In the genomic region with DNA sequence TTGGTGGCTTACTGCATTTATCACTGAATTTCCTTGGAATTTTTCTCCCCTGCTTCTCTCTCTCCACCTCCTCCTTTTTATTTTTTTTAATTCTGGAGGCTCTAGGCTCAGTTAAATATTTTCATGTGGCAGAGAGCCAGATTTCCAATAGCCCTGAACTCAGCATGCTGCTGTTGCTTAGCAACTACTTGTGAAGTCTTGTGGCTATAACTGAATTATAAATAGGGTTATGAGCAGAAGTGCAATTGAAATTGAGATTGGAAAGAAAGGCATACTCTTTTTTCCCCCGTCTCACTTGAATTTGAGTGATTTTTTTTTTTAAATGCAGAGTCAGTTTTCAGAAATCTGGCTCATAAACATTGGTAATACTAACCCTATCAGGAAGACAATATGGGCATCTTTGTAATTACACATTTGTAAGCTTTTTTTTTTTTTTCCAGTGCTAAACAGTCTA, we compare ENCODE assay signal across 8 cellular contexts. TPM values are rescaled to one million over a fixed set of nuclear protein-coding genes. Genes with fewer than 3 reads are reported as not detected.
DNase-seq lines count a peak whose midpoint lies in the region; ATAC-seq, FAIRE-seq and TF ChIP-seq lines count a peak whose summit lies in the region.

No MANE protein-coding gene starts in this region.

- H3K36me3 ChIP-seq in endothelial cell of umbilical vein (ENCODE audit: control insufficient read depth in 2 of 2, extremely low read depth in 1 of 2, insufficient read depth in 2 of 2, low read length in 2 of 2) (no peaks in the 10 kb centered on the region), testis (ENCODE audit: low read depth, missing control alignments) (no peaks in the 10 kb centered on the region)

- no peak overlapping the region for H2AFZ ChIP-seq in endothelial cell of umbilical vein (ENCODE audit: low read depth, low read length)

- H3K9me3 Mint-ChIP-seq in naive thymus-derived CD8-positive, alpha-beta T cell: peaks cover 0 to 5% (median 0%) of the 10 kb centered on the region in 9 donors

- peaks cover 20 to 86% (median 65%) of the 10 kb centered on the region in 4 donors for H3K4me1 Mint-ChIP-seq in naive thymus-derived CD8-positive, alpha-beta T cell

- H3K4me1 ChIP-seq in endothelial cell of umbilical vein (ENCODE audit: control insufficient read depth, extremely low read depth, insufficient read depth, low read length) (peaks cover 16% of the 10 kb centered on the region), testis (no peaks in the 10 kb centered on the region)

- no peak for TF ChIP-seq CTCF in endothelial cell of umbilical vein (IDR thresholded peaks at IDR 0.05; ENCODE audit: extremely low read depth in 1 of 2, insufficient read depth in 1 of 2, low read depth in 1 of 2, low read length in 2 of 2)
- no peak for TF ChIP-seq CTCF in lower leg skin (IDR thresholded peaks at IDR 0.05)
- TF ChIP-seq CTCF in testis (IDR thresholded peaks at IDR 0.05): no peak

- H3K9me1 ChIP-seq in endothelial cell of umbilical vein (replicated peaks; ENCODE audit: control insufficient read depth, extremely low read depth, insufficient read depth, low read length): no peaks in the 10 kb centered on the region

- TF ChIP-seq POLR2A in endothelial cell of umbilical vein (IDR thresholded peaks at IDR 0.05; ENCODE audit: low read depth, low read length) (no peak), lower leg skin (IDR thresholded peaks at IDR 0.05) (no peak), testis (IDR thresholded peaks at IDR 0.05) (no peak)

- dilution Hi-C loops in endothelial cell of umbilical vein (cut with MboI; ENCODE audit: extremely low pct_ligation_motif_present, low sequenced_read_pairs): no loop called here

- CTCF ChIA-PET in endothelial cell of umbilical vein (lab: Charles Lee): interaction anchor here (1.6 to 2.3 kb wide), 3 partner anchors 15 to 38 kb away, joined by 4 to 9 read pairs (median 6); partner anchors contain the start of gene ATF7IP

- BruUV-seq in endothelial cell of umbilical vein (replicated peaks; lab: Mats Ljungman, UMichigan): no TSS peak

- peaks cover 6 to 17% (median 10%) of the 10 kb centered on the region in 3 donors for H3K36me3 Mint-ChIP-seq in naive thymus-derived CD8-positive, alpha-beta T cell

- H3K27ac Mint-ChIP-seq in naive thymus-derived CD8-positive, alpha-beta T cell: peak overlapping the region; percentile 65 to 99 (median 92)

- H3K4me3 ChIP-seq in endothelial cell of umbilical vein (replicated peaks in 1 of 3; ENCODE audit: insufficient read depth in 1 of 3, low read depth in 1 of 3, low read length in 3 of 3): no peak overlapping the region
- no peak overlapping the region for H3K4me3 ChIP-seq in lower leg skin (ENCODE audit: low read depth, poor library complexity, severe bottlenecking)
- H3K4me3 ChIP-seq in testis: no peak overlapping the region

- intact Hi-C loops in endothelial cell of umbilical vein (cut with micrococcal nuclease) (loop anchor here (2.0 to 5.0 kb wide), 2 partner anchors 13 to 36 kb away; partner anchors contain the start of gene ATF7IP), lower leg skin (cut with DNase I; ENCODE audit: low total_unique reads) (no loop called here), testis (cut with DNase I; ENCODE audit: low total_unique reads) (no loop called here)

- H4K20me1 ChIP-seq in endothelial cell of umbilical vein (replicated peaks; ENCODE audit: control insufficient read depth, extremely low read depth, insufficient read depth, low read length): peaks cover 4% of the 10 kb centered on the region

- H3K79me2 ChIP-seq in endothelial cell of umbilical vein (ENCODE audit: control insufficient read depth, insufficient read depth, low read length): peaks cover 78% of the 10 kb centered on the region

- H3K27me3 Mint-ChIP-seq in naive thymus-derived CD8-positive, alpha-beta T cell: no peaks in the 10 kb centered on the region

- ATAC-seq in GM19372 (IDR thresholded peaks at IDR 0.05; ENCODE audit: low read depth, unreplicated experiment): peak; percentile 53
- ATAC-seq in naive thymus-derived CD8-positive, alpha-beta T cell: peak; percentile 67 to 75

- H3K4me3 Mint-ChIP-seq in naive thymus-derived CD8-positive, alpha-beta T cell: peak overlapping the region in 9 of 10 donors; percentile 46 to 81 (median 69)

- H3K27me3 ChIP-seq in endothelial cell of umbilical vein (ENCODE audit: control insufficient read depth in 2 of 2, insufficient read depth in 2 of 2, low read length in 2 of 2): no peaks in the 10 kb centered on the region
- H3K27me3 ChIP-seq in testis: no peaks in the 10 kb centered on the region

- FAIRE-seq in endothelial cell of umbilical vein (lab: Jason Lieb, UNC): peak; percentile 70

- no peak overlapping the region for H3K9ac ChIP-seq in endothelial cell of umbilical vein (replicated peaks; ENCODE audit: extremely low read depth, insufficient read depth, low read length)

- H3K9me3 ChIP-seq in endothelial cell of umbilical vein (replicated peaks; ENCODE audit: control insufficient read depth, insufficient read depth, low read length): no peaks in the 10 kb centered on the region
- H3K9me3 ChIP-seq in testis: no peaks in the 10 kb centered on the region

- WGBS in lower leg skin, 2 donors: 19 to 20% methylated on average over 1 of the region's 1 CpG
- WGBS in testis, 2 donors: 46 to 72% methylated on average over 1 of the region's 1 CpG

- POLR2A ChIA-PET in endothelial cell of umbilical vein (lab: Charles Lee): no interaction called here
- POLR2A ChIA-PET in naive thymus-derived CD8-positive, alpha-beta T cell (lab: Charles Lee): interaction anchor here (2.7 kb wide), 1 partner anchor 8 kb away, joined by 9 read pairs; no protein-coding TSS in a partner anchor

- H3K27ac ChIP-seq in endothelial cell of umbilical vein (ENCODE audit: insufficient read depth, low read depth, low read length): no peak overlapping the region
- peak overlapping the region in 1 of 2 donors; percentile 5 for H3K27ac ChIP-seq in testis

- DNase-seq in CD1c-positive myeloid dendritic cell (ENCODE audit: extremely low spot score): peak; percentile 33
- DNase-seq in M059J (ENCODE audit: low read depth): peak; percentile 90
- peak; percentile 73 for DNase-seq in SK-N-DZ (ENCODE audit: low spot score)
- peak; percentile 77 for DNase-seq in endothelial cell of umbilical vein (ENCODE audit: low read depth, low spot score)
- DNase-seq in naive thymus-derived CD8-positive, alpha-beta T cell: peak in 4 of 10 donors; percentile 30 to 59 (median 56)
- no peak for DNase-seq in lower leg skin (ENCODE audit: low spot score in 2 of 2)
- DNase-seq in testis: no peak

- H3K4me2 ChIP-seq in endothelial cell of umbilical vein (ENCODE audit: insufficient read depth, low read length): no peak overlapping the region

TF ChIP-seq in endothelial cell of umbilical vein, 7 proteins besides CTCF, POLR2A, EP300 and RAD21:
- TF ChIP-seq GATA2 (IDR thresholded peaks at IDR 0.05; ENCODE audit: insufficient read depth, insufficient read length, low read depth, low read length) (no peak), JUN (IDR thresholded peaks at IDR 0.05; ENCODE audit: borderline replicate concordance, insufficient read depth, insufficient read length, low read depth) (no peak), MYC (IDR thresholded peaks at IDR 0.05; ENCODE audit: low read depth, low read length) (no peak), FOS (IDR thresholded peaks at IDR 0.05; ENCODE audit: borderline replicate concordance, insufficient read depth, low read length) (no peak), MAX (IDR thresholded peaks at IDR 0.05; ENCODE audit: insufficient read depth, insufficient read length) (no peak)

RNA-seq across cellular contexts. Expression of gene ATF7IP, which starts 38.3 kb away (rescaled TPM):
- total RNA-seq in M059J (2014; rRNA removed; shearing (Covaris generic)): 34.1 and 35.7 TPM in 2 replicates
- polyA plus RNA-seq in SK-N-DZ (2014; cell fraction: cytosol; rRNA removed): 25.8 and 25.9 TPM in 2 replicates
- 12.0 and 18.1 TPM in 2 replicates for polyA plus RNA-seq in SK-N-DZ (2014; cell fraction: nucleus; rRNA removed)
- total RNA-seq in endothelial cell of umbilical vein (72.4 and 73.5 TPM in 2 replicates), lower leg skin (10 to 100 TPM; 35.3 to 49.0 (median 42.4) TPM), testis (10 to 100 TPM; 77.1 to 84.6 TPM)
- polyA plus RNA-seq in endothelial cell of umbilical vein (12.4 and 14.5 TPM in 2 replicates), testis (ENCODE audit: insufficient read depth, low read depth, low replicate concordance) (71.0 TPM)
- polyA plus RNA-seq in endothelial cell of umbilical vein (2011; cell fraction: cytosol; rRNA removed): 9.7 and 10.4 TPM in 2 replicates
- polyA plus RNA-seq in endothelial cell of umbilical vein (2011; cell fraction: nucleus; rRNA removed): 31.8 and 35.1 TPM in 2 replicates
- 31.4 and 38.6 TPM in 2 replicates for polyA plus RNA-seq in endothelial cell of umbilical vein (2012)
- polyA minus RNA-seq in endothelial cell of umbilical vein: 77.2 and 80.3 TPM in 2 replicates
- polyA minus RNA-seq in endothelial cell of umbilical vein (2011; cell fraction: cytosol; rRNA and poly(A)+ RNA removed): 17.3 TPM
- polyA minus RNA-seq in endothelial cell of umbilical vein (2011; cell fraction: nucleus; rRNA and poly(A)+ RNA removed): 100 and 127 TPM in 2 replicates
- 100 to 1,000 TPM; 164 to 174 TPM for total RNA-seq in naive thymus-derived CD8-positive, alpha-beta T cell
- 10 to 100 TPM; 70.6 to 84.9 (median 83.1) TPM for polyA plus RNA-seq in naive thymus-derived CD8-positive, alpha-beta T cell

Comparison
In these comparisons a context has a peak if more than half of its experiments do, and no peak if none do; other contexts are left out.
1. DNase-seq: peak in CD1c-positive myeloid dendritic cell (single experiment), M059J (single experiment), SK-N-DZ (single experiment) and endothelial cell of umbilical vein (single experiment); none in lower leg skin (0 of 2) and testis (single experiment).